Comparison of ENCODE assay signal across 8 cellular contexts in genomic region chr2:127106457-127106997, GRCh38. TPM values are rescaled to one million over a fixed set of nuclear protein-coding genes. Genes with fewer than 3 reads are reported as not detected.
DNase-seq lines count a peak whose midpoint lies in the region; ATAC-seq and TF ChIP-seq lines count a peak whose summit lies in the region.

No MANE protein-coding gene starts in this region.

- peak; percentile 17 for DNase-seq in NCI-H345 treated with DMSO at 0.1 percent for 48 hours (lab: John Stamatoyannopoulos, UW; ENCODE audit: unreplicated experiment)
- no peak for DNase-seq in NCI-H345 (lab: John Stamatoyannopoulos, UW)
- DNase-seq in RWPE2 (ENCODE audit: low spot score): peak; percentile 65
- peak; percentile 86 for DNase-seq in endodermal cell
- DNase-seq in DMS153 (lab: John Stamatoyannopoulos, UW): no peak
- no peak for DNase-seq in NCI-H2227 (lab: John Stamatoyannopoulos, UW; ENCODE audit: unreplicated experiment)

- H3K4me3 Mint-ChIP-seq in endodermal cell: peak overlapping the region; percentile 61

- H3K27me3 Mint-ChIP-seq in endodermal cell (ENCODE audit: insufficient read depth): peaks cover 3% of the 10 kb centered on the region

- H3K27ac ChIP-seq in RWPE2 (ENCODE audit: poor library complexity, severe bottlenecking): peak overlapping the region; percentile 59
- H3K27ac ChIP-seq in endodermal cell (ENCODE audit: low read depth, low read length): peak overlapping the region; percentile 60

- no peaks in the 10 kb centered on the region for H3K27me3 ChIP-seq in RWPE2 (ENCODE audit: insufficient read depth, poor library complexity, severe bottlenecking)
- peaks cover 8% of the 10 kb centered on the region for H3K27me3 ChIP-seq in endodermal cell (ENCODE audit: control insufficient read depth, insufficient read depth, low read length, poor library complexity, severe bottlenecking)
- no peaks in the 10 kb centered on the region for H3K27me3 ChIP-seq in mucosa of stomach (ENCODE audit: control insufficient read depth, insufficient read depth, low read length)

- ATAC-seq in HG02870 (IDR thresholded peaks at IDR 0.05; ENCODE audit: unreplicated experiment) (peak; percentile 14), RWPE2 (ENCODE audit: low read depth) (peak; percentile 30)

- H3K9me3 ChIP-seq in RWPE2 (ENCODE audit: severe bottlenecking) (no peaks in the 10 kb centered on the region), endodermal cell (ENCODE audit: control insufficient read depth, low read length) (no peaks in the 10 kb centered on the region), mucosa of stomach (ENCODE audit: control insufficient read depth, low read length) (no peaks in the 10 kb centered on the region)

- TF ChIP-seq CTCF in RWPE2 (IDR thresholded peaks at IDR 0.05; ENCODE audit: poor library complexity, severe bottlenecking) (no peak), endodermal cell (conservative IDR thresholded peaks at IDR 0.05) (no peak)

- 1 to 3% methylated on average over 17 to 45 of the region's 45 CpGs for WGBS in endodermal cell (ENCODE audit: insufficient coverage in 1 of 2, insufficient read length in 1 of 2), 2 experiments

- H3K27ac Mint-ChIP-seq in endodermal cell: peak overlapping the region; percentile 21

- H3K36me3 ChIP-seq in RWPE2 (ENCODE audit: low read depth) (no peaks in the 10 kb centered on the region), endodermal cell (ENCODE audit: control insufficient read depth, insufficient read depth, low read length) (no peaks in the 10 kb centered on the region), mucosa of stomach (ENCODE audit: control insufficient read depth, insufficient read depth, low read length) (no peaks in the 10 kb centered on the region)

- H3K9ac ChIP-seq in endodermal cell (ENCODE audit: extremely low read depth, low read length, poor library complexity, severe bottlenecking): no peak overlapping the region
- peak overlapping the region; percentile 86 for H3K9ac ChIP-seq in mucosa of stomach (ENCODE audit: low read length)

- no peaks in the 10 kb centered on the region for H3K36me3 Mint-ChIP-seq in endodermal cell (ENCODE audit: low read depth)

- peak overlapping the region; percentile 59 for H3K4me3 ChIP-seq in RWPE2 (ENCODE audit: severe bottlenecking)
- H3K4me3 ChIP-seq in endodermal cell (ENCODE audit: low read length): peak overlapping the region; percentile 82
- peak overlapping the region; percentile 71 for H3K4me3 ChIP-seq in mucosa of stomach (ENCODE audit: low read length)

- peaks cover 4% of the 10 kb centered on the region for H3K4me1 ChIP-seq in RWPE2 (ENCODE audit: insufficient read depth, poor library complexity, severe bottlenecking)
- H3K4me1 ChIP-seq in endodermal cell (ENCODE audit: control insufficient read depth, insufficient read depth, low read length): no peaks in the 10 kb centered on the region
- H3K4me1 ChIP-seq in mucosa of stomach (ENCODE audit: control insufficient read depth, insufficient read depth, low read length): peaks cover 37% of the 10 kb centered on the region

- H3K9me3 Mint-ChIP-seq in endodermal cell: no peaks in the 10 kb centered on the region

- H3K4me1 Mint-ChIP-seq in endodermal cell: peaks cover 15% of the 10 kb centered on the region

RNA-seq across cellular contexts. Expression of gene BIN1, which starts 0.4 kb away (rescaled TPM):
- 10 to 100 TPM; 41.7 to 45.9 TPM for total RNA-seq in endodermal cell
- 51.8 TPM for polyA plus RNA-seq in endodermal cell (2013, experiment 1 of 2)
- polyA plus RNA-seq in endodermal cell (2013, experiment 2 of 2): 45.1 TPM

Comparison
In these comparisons a context has a peak if more than half of its experiments do, and no peak if none do; other contexts are left out.
1. DNase-seq: peak in NCI-H345 treated with DMSO at 0.1 percent for 48 hours (single experiment), RWPE2 (single experiment) and endodermal cell (single experiment); none in NCI-H345 (single experiment), DMS153 (single experiment) and NCI-H2227 (single experiment).
2. Peak in every context shown above with its lines, with median percentiles within 50 percentile points of each other: H3K4me3 ChIP-seq.